16 cellular contexts compared by ENCODE assay signal in genomic region chr19:19422156-19422555, GRCh38.
"Had no signal": no experiment of that assay in that cellular context is flagged by ENCODE, and none has a peak within 500 bp of the region (broad histone marks: within the 10 kb centered on the region; RNA-seq: fewer than 3 reads in every experiment).

No MANE protein-coding gene starts in this region.

- H3K27ac Mint-ChIP-seq: activated CD8-positive, alpha-beta T cell treated with anti-CD3 and anti-CD28 coated beads, Interleukin-2, amount 10 ng/mL, durations not matched to agents 7 days and 5 days had no signal

- ATAC-seq: activated CD8-positive, alpha-beta T cell treated with anti-CD3 and anti-CD28 coated beads, Interleukin-2, amount 10 ng/mL, durations not matched to agents 7 days and 5 days; activated naive CD4-positive, alpha-beta T cell treated with anti-CD3 and anti-CD28 coated beads, Interleukin-2, amount 50 U/mL, for 72 hours; foreskin keratinocyte; heart left ventricle; left ventricle myocardium superior; pancreas; T-cell had no signal

- H3K27me3 Mint-ChIP-seq: T-cell had no signal

- H3K36me3 ChIP-seq: heart left ventricle, pancreas, tibial artery, WERI-Rb-1 had no signal

- H3K4me3 Mint-ChIP-seq: activated CD8-positive, alpha-beta T cell treated with anti-CD3 and anti-CD28 coated beads, Interleukin-2, amount 10 ng/mL, durations not matched to agents 7 days and 5 days; neural crest cell had no signal

- DNase-seq: activated CD4-positive, alpha-beta T cell treated with anti-CD3 and anti-CD28 coated beads for 48 hours; activated CD8-positive, alpha-beta T cell treated with anti-CD3 and anti-CD28 coated beads, Interleukin-2, amount 10 ng/mL, durations not matched to agents 7 days and 5 days; anterior cingulate cortex; foreskin keratinocyte; heart left ventricle; islet precursor cell; left ventricle myocardium superior; mesenchymal stem cell; pancreas; stimulated activated CD4-positive, alpha-beta T cell treated with anti-CD3 and anti-CD28 coated beads, Interleukin-15, amount 100 ng/mL, for 24 hours; stimulated activated CD4-positive, alpha-beta T cell treated with anti-CD3 and anti-CD28 coated beads, Interleukin-4, amount 100 ng/mL, for 24 hours; T-cell; tibial artery; WERI-Rb-1 had no signal

- H3K4me1 ChIP-seq: foreskin keratinocyte had no signal

- H3K27ac ChIP-seq: foreskin keratinocyte, heart left ventricle, pancreas, WERI-Rb-1 had no signal

- H3K9me3 ChIP-seq: heart left ventricle, pancreas, tibial artery had no signal

- H3K4me3 ChIP-seq: heart left ventricle, pancreas, tibial artery had no signal

- H3K27me3 ChIP-seq: foreskin keratinocyte, heart left ventricle, pancreas, tibial artery had no signal

- H3K9me3 Mint-ChIP-seq: activated naive CD4-positive, alpha-beta T cell treated with anti-CD3 and anti-CD28 coated beads, Interleukin-2, amount 50 U/mL, for 72 hours; neural crest cell; T-cell had no signal
